19 cellular contexts compared by ENCODE assay signal in the genomic region with DNA sequence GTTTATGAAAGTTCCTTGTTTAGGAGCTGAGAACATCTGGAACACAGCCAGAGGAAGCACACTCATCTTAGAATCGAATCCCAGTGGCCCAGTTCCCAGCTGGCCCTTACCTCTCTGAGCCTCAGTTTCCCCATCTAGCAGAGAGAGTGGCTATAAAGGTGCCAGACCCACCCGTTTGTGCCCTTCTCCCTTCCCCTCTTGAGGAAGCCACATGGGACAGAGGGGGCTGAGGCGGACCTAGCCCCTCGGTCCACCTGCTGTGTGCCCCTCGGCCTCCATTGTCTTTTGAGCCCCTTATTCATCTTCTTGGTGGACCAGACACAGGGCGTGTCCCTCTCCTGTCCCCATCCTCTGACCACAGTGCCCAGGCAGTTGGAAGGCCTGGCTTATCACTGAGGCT. TPM values are rescaled to one million over a fixed set of nuclear protein-coding genes. Genes with fewer than 3 reads are reported as not detected.
DNase-seq lines count a peak whose midpoint lies in the region; ATAC-seq and TF ChIP-seq lines count a peak whose summit lies in the region.
"Had no signal": no experiment of that assay in that cellular context is flagged by ENCODE, and none has a peak within 500 bp of the region (broad histone marks: within the 10 kb centered on the region; RNA-seq: fewer than 3 reads in every experiment).

No MANE protein-coding gene starts in this region.

- H3K23ac ChIP-seq in mesenchymal stem cell (ENCODE audit: low read length in 2 of 2) = no peak overlapping the region

- peak overlapping the region; percentile 49 for H2AK5ac ChIP-seq in mesenchymal stem cell (ENCODE audit: low read length, severe bottlenecking)

- 69% methylated on average over 6 of the region's 6 CpGs for WGBS in mesenchymal stem cell
- 30 to 40% methylated on average over 6 of the region's 6 CpGs for WGBS in GM23248 (ENCODE audit: low coverage in 1 of 2, low lambda C conversion rate in 2 of 2, missing lambda C conversion rate in 2 of 2), 2 experiments

- H4K20me1 ChIP-seq in GM23248 (ENCODE audit: insufficient read depth) = no peaks in the 10 kb centered on the region

- in situ Hi-C loops in GM23248 (cut with MboI) = no loop called here

- H2AFZ ChIP-seq in mesenchymal stem cell (ENCODE audit: low read depth, low read length) (no peak overlapping the region), GM23248 (no peak overlapping the region)

- no peaks in the 10 kb centered on the region for H3K36me3 Mint-ChIP-seq in chondrocyte (ENCODE audit: low read depth)
- no peaks in the 10 kb centered on the region for H3K36me3 Mint-ChIP-seq in stimulated activated naive B cell treated with anti-CD40 and anti-IgM and Interleukin-4, amounts not matched to agents 10 μg/mL and 1 μg/mL and 100 μg/mL, for 72 hours
- H3K36me3 Mint-ChIP-seq: CD4-positive, alpha-beta memory T cell had no signal

- TF ChIP-seq CTCF in chondrocyte (IDR thresholded peaks at IDR 0.05) (no peak), neutrophil (IDR thresholded peaks at IDR 0.05) (no peak)

- H3K27ac Mint-ChIP-seq in chondrocyte (ENCODE audit: unreplicated experiment) = no peak overlapping the region
- H3K27ac Mint-ChIP-seq in stimulated activated naive B cell treated with anti-CD40 and anti-IgM and Interleukin-4, amounts not matched to agents 10 μg/mL and 1 μg/mL and 100 μg/mL, for 72 hours = peak overlapping the region; percentile 10
- H3K27ac Mint-ChIP-seq: CD4-positive, alpha-beta memory T cell had no signal

- no peaks in the 10 kb centered on the region for H3K9me2 ChIP-seq in GM23248 (ENCODE audit: insufficient read depth)

- H3K27me3 ChIP-seq in mesenchymal stem cell (ENCODE audit: control insufficient read depth in 1 of 2, insufficient read depth in 1 of 2, low read length in 2 of 2) (peaks cover 0 to 68% of the 10 kb centered on the region in 2 experiments), neutrophil (no peaks in the 10 kb centered on the region), GM23248 (replicated peaks; ENCODE audit: insufficient read depth) (peaks cover 23% of the 10 kb centered on the region)

- H3K9ac ChIP-seq in mesenchymal stem cell (ENCODE audit: low read length) (no peak overlapping the region), GM23248 (no peak overlapping the region)

- H3K9me3 Mint-ChIP-seq in chondrocyte (ENCODE audit: low read depth) = no peaks in the 10 kb centered on the region
- H3K9me3 Mint-ChIP-seq in stimulated activated naive B cell treated with anti-CD40 and anti-IgM and Interleukin-4, amounts not matched to agents 10 μg/mL and 1 μg/mL and 100 μg/mL, for 72 hours = no peaks in the 10 kb centered on the region
- H3K9me3 Mint-ChIP-seq: CD4-positive, alpha-beta memory T cell had no signal

- no peak overlapping the region for H2BK15ac ChIP-seq in mesenchymal stem cell (ENCODE audit: low read depth, poor library complexity, severe bottlenecking)

- peaks cover 29% of the 10 kb centered on the region for H3K4me1 Mint-ChIP-seq in chondrocyte (ENCODE audit: low read depth)
- H3K4me1 Mint-ChIP-seq in stimulated activated naive B cell treated with anti-CD40 and anti-IgM and Interleukin-4, amounts not matched to agents 10 μg/mL and 1 μg/mL and 100 μg/mL, for 72 hours = no peaks in the 10 kb centered on the region

- no peaks in the 10 kb centered on the region for H3K79me2 ChIP-seq in GM23248 (ENCODE audit: insufficient read depth)

- no peak overlapping the region for H3K14ac ChIP-seq in mesenchymal stem cell (ENCODE audit: low read length in 2 of 2)

- H3K4me3 ChIP-seq in mesenchymal stem cell (ENCODE audit: insufficient read depth in 1 of 2, low read depth in 1 of 2, low read length in 2 of 2) (no peak overlapping the region), neutrophil (ENCODE audit: low read depth in 1 of 2, low read length in 1 of 2) (no peak overlapping the region), GM23248 (no peak overlapping the region)
- H3K4me3 ChIP-seq: HAP-1 had no signal

- H2BK12ac ChIP-seq in mesenchymal stem cell (ENCODE audit: low read length in 2 of 2) = no peak overlapping the region

- H4K91ac ChIP-seq in mesenchymal stem cell (ENCODE audit: low read length) = no peak overlapping the region

- no peak overlapping the region for H2BK5ac ChIP-seq in mesenchymal stem cell (ENCODE audit: low read depth, low read length, poor library complexity, severe bottlenecking)

- no peaks in the 10 kb centered on the region for H3F3A ChIP-seq in GM23248 (ENCODE audit: insufficient read depth)

- H3K36me3 ChIP-seq in mesenchymal stem cell (ENCODE audit: control insufficient read depth in 1 of 2, insufficient read depth in 2 of 2, low read depth in 1 of 2, low read length in 2 of 2) = no peaks in the 10 kb centered on the region
- peaks cover 49% of the 10 kb centered on the region for H3K36me3 ChIP-seq in neutrophil
- H3K36me3 ChIP-seq in GM23248 (ENCODE audit: low read depth) = no peaks in the 10 kb centered on the region
- H3K36me3 ChIP-seq: HAP-1 had no signal

- no peak overlapping the region for H3K18ac ChIP-seq in mesenchymal stem cell (ENCODE audit: low read depth in 1 of 2, low read length in 2 of 2)

- peak; percentile 37 for DNase-seq in chondrocyte (ENCODE audit: low spot score)
- no peak for DNase-seq in mesenchymal stem cell
- DNase-seq in stimulated activated naive B cell treated with anti-CD40 and anti-IgM and Interleukin-4, amounts not matched to agents 10 μg/mL and 1 μg/mL and 100 μg/mL, for 72 hours = no peak
- DNase-seq in T1000 (lab: John Stamatoyannopoulos, UW) = no peak
- DNase-seq in GM23248 = no peak
- no peak for DNase-seq in stimulated activated CD4-positive, alpha-beta T cell treated with anti-CD3 and anti-CD28 coated beads, Interleukin-2, amount 100 ng/mL, for 48 hours
- no peak for DNase-seq in GF-D8 (lab: John Stamatoyannopoulos, UW)
- DNase-seq: C1 segment of cervical spinal cord; Calu3; CD4-positive, alpha-beta memory T cell; COR-L47; DMS79 treated with DMSO at 0.1 percent for 48 hours had no signal

- H3K4ac ChIP-seq in mesenchymal stem cell (ENCODE audit: low read depth in 1 of 2, low read length in 2 of 2) = no peak overlapping the region

- H3K27me3 Mint-ChIP-seq in chondrocyte (ENCODE audit: low read depth) = no peaks in the 10 kb centered on the region
- peaks cover 23 to 29% of the 10 kb centered on the region in 2 donors for H3K27me3 Mint-ChIP-seq in stimulated activated naive B cell treated with anti-CD40 and anti-IgM and Interleukin-4, amounts not matched to agents 10 μg/mL and 1 μg/mL and 100 μg/mL, for 72 hours

- no peak for ATAC-seq in stimulated activated naive B cell treated with anti-CD40 and anti-IgM and Interleukin-4, amounts not matched to agents 10 μg/mL and 1 μg/mL and 100 μg/mL, for 72 hours (replicated peaks)

- no peak overlapping the region for H4K8ac ChIP-seq in mesenchymal stem cell (ENCODE audit: low read length)

- H3K9me3 ChIP-seq in mesenchymal stem cell (ENCODE audit: control insufficient read depth, low read length) = no peaks in the 10 kb centered on the region
- H3K9me3 ChIP-seq in neutrophil = no peaks in the 10 kb centered on the region
- no peaks in the 10 kb centered on the region for H3K9me3 ChIP-seq in GM23248 (ENCODE audit: low read depth)
- H3K9me3 ChIP-seq: HAP-1 had no signal

- no peak overlapping the region for H2BK120ac ChIP-seq in mesenchymal stem cell (ENCODE audit: low read depth, low read length)

- H3K4me1 ChIP-seq in mesenchymal stem cell (ENCODE audit: control insufficient read depth, insufficient read depth, low read depth, low read length) (peaks cover 21% of the 10 kb centered on the region), neutrophil (ENCODE audit: control insufficient read depth in 1 of 2, insufficient read depth in 1 of 2, low read depth in 1 of 2, low read length in 1 of 2) (peaks cover 75 to 86% of the 10 kb centered on the region in 2 experiments), GM23248 (ENCODE audit: insufficient read depth) (no peaks in the 10 kb centered on the region)

- H3K79me1 ChIP-seq in mesenchymal stem cell (replicated peaks; ENCODE audit: low read length, poor library complexity, severe bottlenecking) = no peaks in the 10 kb centered on the region

- H3K4me3 Mint-ChIP-seq in chondrocyte (ENCODE audit: unreplicated experiment) = no peak overlapping the region
- H3K4me3 Mint-ChIP-seq in stimulated activated naive B cell treated with anti-CD40 and anti-IgM and Interleukin-4, amounts not matched to agents 10 μg/mL and 1 μg/mL and 100 μg/mL, for 72 hours = no peak overlapping the region
- H3K4me3 Mint-ChIP-seq: CD4-positive, alpha-beta memory T cell had no signal

- no peak overlapping the region for H3K4me2 ChIP-seq in mesenchymal stem cell (ENCODE audit: low read length, poor library complexity, severe bottlenecking)
- H3K4me2 ChIP-seq in GM23248 (ENCODE audit: unreplicated experiment) = no peak overlapping the region

- H3K27ac ChIP-seq in mesenchymal stem cell (ENCODE audit: low read length, poor library complexity, severe bottlenecking) (no peak overlapping the region), neutrophil (peak overlapping the region; percentile 73), GM23248 (no peak overlapping the region)

RNA-seq across cellular contexts. Expression of a gene that starts 5.9 kb away (rescaled TPM):
- total RNA-seq in chondrocyte = 0.60 TPM in 1 of 3 replicates, not detected in the others
- not detected for polyA plus RNA-seq in mesenchymal stem cell (2013, experiment 1 of 2)
- not detected for polyA plus RNA-seq in mesenchymal stem cell (2013, experiment 2 of 2)
- total RNA-seq in GM23248 (2014; rRNA removed; shearing (Covaris generic)) = not detected in 2 replicates
- polyA plus RNA-seq in GM23248 (2016; fragmentation: Nextera tagmentation; extraction: Ambion mirVana) = not detected in 2 replicates
- total RNA-seq: A673, Calu3, Daoy, G401 had no signal
- polyA plus RNA-seq: BJ had no signal

RNA-seq across cellular contexts. Expression of a gene that starts 58.1 kb away (rescaled TPM):
- total RNA-seq in chondrocyte = not detected in 3 replicates
- polyA plus RNA-seq in mesenchymal stem cell (2013, experiment 1 of 2) = not detected
- not detected for polyA plus RNA-seq in mesenchymal stem cell (2013, experiment 2 of 2)
- not detected in 2 replicates for total RNA-seq in GM23248 (2014; rRNA removed; shearing (Covaris generic))
- polyA plus RNA-seq in GM23248 (2016; fragmentation: Nextera tagmentation; extraction: Ambion mirVana) = not detected in 2 replicates
- total RNA-seq: A172; A673; Calu3; CD4-positive, alpha-beta memory T cell; Daoy; G401 had no signal
- polyA plus RNA-seq: BJ had no signal
